ENCODE assay signal across 21 cellular contexts in the genomic region with DNA sequence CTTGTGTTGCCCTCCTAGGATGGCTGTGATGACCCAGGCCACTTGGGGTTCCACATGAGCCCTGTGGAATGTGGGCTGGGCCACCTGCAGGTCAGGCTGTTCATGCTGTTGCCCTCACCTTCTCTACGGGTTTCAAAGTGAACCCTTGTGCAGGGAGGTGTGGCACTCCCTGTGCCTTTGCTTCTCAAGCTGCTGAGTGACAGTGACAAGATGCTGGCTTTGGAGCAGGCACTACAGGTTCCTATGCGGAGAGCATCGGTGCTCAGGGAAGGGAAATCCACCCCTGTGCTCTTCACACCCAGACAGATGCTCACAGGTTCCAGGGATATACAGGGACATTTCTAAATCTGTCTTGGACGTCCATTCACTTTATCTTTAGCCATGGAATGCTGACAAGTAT.
"Had no signal": no experiment of that assay in that cellular context is flagged by ENCODE, and none has a peak within 500 bp of the region (broad histone marks: within the 10 kb centered on the region; RNA-seq: fewer than 3 reads in every experiment).

No MANE protein-coding gene starts in this region.

- H3K4me1 ChIP-seq: right lobe of liver had no signal

- ATAC-seq: activated CD4-positive, CD25-positive, alpha-beta regulatory T cell treated with anti-CD3 and anti-CD28 coated beads, Interleukin-2, amount 50 U/mL, for 24 hours; activated T-cell treated with anti-CD3 and anti-CD28 coated beads, Interleukin-2, amount 50 U/mL, for 72 hours; left lobe of liver; pancreas; right lobe of liver; stimulated activated naive B cell treated with anti-CD40 and anti-IgM and Interleukin-4, amounts not matched to agents 10 μg/mL and 1 μg/mL and 100 μg/mL, for 72 hours had no signal

- H3K4me3 Mint-ChIP-seq: activated CD4-positive, alpha-beta memory T cell treated with anti-CD3 and anti-CD28 coated beads, Interleukin-2, amount 10 ng/mL, durations not matched to agents 7 days and 5 days; activated CD4-positive, alpha-beta T cell treated with anti-CD3 and anti-CD28 coated beads, Interleukin-2, amount 10 ng/mL, durations not matched to agents 24 days and 14 days; activated naive CD4-positive, alpha-beta T cell treated with anti-CD3 and anti-CD28 coated beads for 36 hours; activated T-cell treated with anti-CD3 and anti-CD28 coated beads, Interleukin-2, amount 50 U/mL, for 72 hours; endodermal cell; natural killer cell treated with Interleukin-12 subunit alpha and Interleukin-12 subunit beta and Interleukin-15 and Interleukin-18, amount 100 ng/mL, for 72 hours; stimulated activated naive B cell treated with anti-CD40 and anti-IgM and Interleukin-4, amounts not matched to agents 10 μg/mL and 1 μg/mL and 100 μg/mL, for 72 hours; type B pancreatic cell had no signal

- H3K4me1 Mint-ChIP-seq: activated CD4-positive, alpha-beta memory T cell treated with anti-CD3 and anti-CD28 coated beads, Interleukin-2, amount 10 ng/mL, durations not matched to agents 7 days and 5 days; activated CD4-positive, alpha-beta T cell treated with anti-CD3 and anti-CD28 coated beads, Interleukin-2, amount 10 ng/mL, durations not matched to agents 24 days and 14 days; stimulated activated naive B cell treated with anti-CD40 and anti-IgM and Interleukin-4, amounts not matched to agents 10 μg/mL and 1 μg/mL and 100 μg/mL, for 72 hours had no signal

- H3K9me3 Mint-ChIP-seq: activated CD4-positive, alpha-beta T cell treated with anti-CD3 and anti-CD28 coated beads, Interleukin-2, amount 10 ng/mL, durations not matched to agents 24 days and 14 days; activated naive CD4-positive, alpha-beta T cell treated with anti-CD3 and anti-CD28 coated beads for 36 hours; endodermal cell; natural killer cell treated with Interleukin-12 subunit alpha and Interleukin-12 subunit beta and Interleukin-15 and Interleukin-18, amount 100 ng/mL, for 72 hours; stimulated activated naive B cell treated with anti-CD40 and anti-IgM and Interleukin-4, amounts not matched to agents 10 μg/mL and 1 μg/mL and 100 μg/mL, for 72 hours had no signal

- H3K27me3 Mint-ChIP-seq: activated CD4-positive, alpha-beta memory T cell treated with anti-CD3 and anti-CD28 coated beads, Interleukin-2, amount 10 ng/mL, durations not matched to agents 7 days and 5 days; activated CD4-positive, alpha-beta T cell treated with anti-CD3 and anti-CD28 coated beads, Interleukin-2, amount 10 ng/mL, durations not matched to agents 24 days and 14 days; natural killer cell treated with Interleukin-12 subunit alpha and Interleukin-12 subunit beta and Interleukin-15 and Interleukin-18, amount 100 ng/mL, for 72 hours; stimulated activated naive B cell treated with anti-CD40 and anti-IgM and Interleukin-4, amounts not matched to agents 10 μg/mL and 1 μg/mL and 100 μg/mL, for 72 hours had no signal

- H3K4me3 ChIP-seq: esophagus squamous epithelium, pancreas, right lobe of liver had no signal

- H3K36me3 ChIP-seq: esophagus squamous epithelium, pancreas, right lobe of liver had no signal

- H3K27me3 ChIP-seq: esophagus squamous epithelium, pancreas, right lobe of liver had no signal

- DNase-seq: activated CD4-positive, alpha-beta memory T cell treated with anti-CD3 and anti-CD28 coated beads, Interleukin-2, amount 10 ng/mL, durations not matched to agents 7 days and 5 days; activated CD4-positive, alpha-beta T cell treated with anti-CD3 and anti-CD28 coated beads, Interleukin-2, amount 10 ng/mL, durations not matched to agents 24 days and 14 days; activated effector memory CD4-positive, alpha-beta T cell treated with Interleukin-2 at 50 U/mL for 16 hours; activated naive CD4-positive, alpha-beta T cell treated with anti-CD3 and anti-CD28 coated beads for 36 hours; activated T-cell treated with anti-CD3 and anti-CD28 coated beads, Interleukin-2, amount 50 U/mL, for 72 hours; amygdala; cortex of kidney; endodermal cell; esophagus squamous epithelium; midbrain; pancreas; right lobe of liver; stimulated activated CD4-positive, alpha-beta T cell treated with anti-CD3 and anti-CD28 coated beads, Interleukin-2, amount 100 ng/mL, for 48 hours; stimulated activated CD8-positive, alpha-beta memory T cell treated with anti-CD3 and anti-CD28 coated beads, Interleukin-4, amount 100 ng/mL, for 48 hours; stimulated activated naive B cell treated with anti-CD40 and anti-IgM and Interleukin-4, amounts not matched to agents 10 μg/mL and 1 μg/mL and 100 μg/mL, for 72 hours; T-helper 2 cell had no signal

- H3K27ac Mint-ChIP-seq: activated CD4-positive, alpha-beta memory T cell treated with anti-CD3 and anti-CD28 coated beads, Interleukin-2, amount 10 ng/mL, durations not matched to agents 7 days and 5 days; activated CD4-positive, alpha-beta T cell treated with anti-CD3 and anti-CD28 coated beads, Interleukin-2, amount 10 ng/mL, durations not matched to agents 24 days and 14 days; activated naive CD4-positive, alpha-beta T cell treated with anti-CD3 and anti-CD28 coated beads for 36 hours; activated T-cell treated with anti-CD3 and anti-CD28 coated beads, Interleukin-2, amount 50 U/mL, for 72 hours; endodermal cell; natural killer cell treated with Interleukin-12 subunit alpha and Interleukin-12 subunit beta and Interleukin-15 and Interleukin-18, amount 100 ng/mL, for 72 hours; stimulated activated naive B cell treated with anti-CD40 and anti-IgM and Interleukin-4, amounts not matched to agents 10 μg/mL and 1 μg/mL and 100 μg/mL, for 72 hours; type B pancreatic cell had no signal

- H3K27ac ChIP-seq: pancreas, right lobe of liver, VCaP had no signal

- H3K36me3 Mint-ChIP-seq: natural killer cell treated with Interleukin-12 subunit alpha and Interleukin-12 subunit beta and Interleukin-15 and Interleukin-18, amount 100 ng/mL, for 72 hours; stimulated activated naive B cell treated with anti-CD40 and anti-IgM and Interleukin-4, amounts not matched to agents 10 μg/mL and 1 μg/mL and 100 μg/mL, for 72 hours; type B pancreatic cell had no signal

- H3K9me3 ChIP-seq: esophagus squamous epithelium, pancreas, right lobe of liver had no signal
